ENCODE assay signal across 24 cellular contexts in the genomic region with DNA sequence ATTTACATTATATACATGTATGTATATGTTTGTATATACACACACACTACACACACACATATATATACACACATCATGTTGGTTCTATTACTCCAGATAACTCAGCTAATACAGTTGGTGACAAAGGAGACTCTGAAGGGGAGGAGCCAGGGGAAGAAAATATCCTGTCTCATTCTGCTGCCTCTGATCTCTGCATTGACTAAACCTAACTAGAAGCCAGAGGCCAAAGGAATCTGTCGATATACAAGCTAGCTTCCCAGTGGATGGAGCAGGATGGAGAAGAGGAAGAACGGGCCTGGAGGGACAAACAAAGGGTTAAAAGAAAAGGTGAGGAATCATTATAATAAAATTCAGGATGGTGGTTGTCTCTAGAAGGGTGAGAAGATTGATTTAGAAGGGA. TPM values are rescaled to one million over a fixed set of nuclear protein-coding genes. Genes with fewer than 3 reads are reported as not detected.
"Had no signal": no experiment of that assay in that cellular context is flagged by ENCODE, and none has a peak within 500 bp of the region (broad histone marks: within the 10 kb centered on the region; RNA-seq: fewer than 3 reads in every experiment).

No MANE protein-coding gene starts in this region.

- ATAC-seq: esophagus mucosa, heart left ventricle, left lobe of liver, psoas muscle, right lobe of liver had no signal

- H3K27me3 ChIP-seq: dorsolateral prefrontal cortex, heart left ventricle, neutrophil, right lobe of liver, stomach, transverse colon had no signal

- H3K36me3 Mint-ChIP-seq: naive thymus-derived CD8-positive, alpha-beta T cell had no signal

- H3K27ac Mint-ChIP-seq: naive thymus-derived CD8-positive, alpha-beta T cell had no signal

- H3K36me3 ChIP-seq: heart left ventricle, neutrophil, right lobe of liver, thoracic aorta, transverse colon had no signal

- H3K4me3 Mint-ChIP-seq: naive thymus-derived CD8-positive, alpha-beta T cell had no signal

- H3K9me3 ChIP-seq: heart left ventricle, neutrophil, psoas muscle, right lobe of liver, stomach, thoracic aorta, transverse colon had no signal

- H3K4me1 ChIP-seq: right lobe of liver had no signal

- H3K27ac ChIP-seq: dorsolateral prefrontal cortex, heart left ventricle, neutrophil, psoas muscle, right lobe of liver, stomach, thoracic aorta had no signal

- DNase-seq: cortex of kidney; dorsolateral prefrontal cortex; effector CD8-positive, alpha-beta T cell; heart left ventricle; hippocampal formation; psoas muscle; retina; right lobe of liver; stimulated activated CD4-positive, alpha-beta T cell treated with anti-CD3 and anti-CD28 coated beads, Interleukin-2, amount 100 ng/mL, for 24 hours; stimulated activated CD4-positive, alpha-beta T cell treated with anti-CD3 and anti-CD28 coated beads, Interleukin-4, amount 100 ng/mL, for 4 hours; stomach; substantia nigra; transverse colon had no signal

- FAIRE-seq: endometrium, frontal cortex had no signal

- H3K4me3 ChIP-seq: dorsolateral prefrontal cortex, heart left ventricle, lung, psoas muscle, right lobe of liver, stomach, thoracic aorta, transverse colon had no signal

- H3K9me3 Mint-ChIP-seq: naive thymus-derived CD8-positive, alpha-beta T cell had no signal

RNA-seq across cellular contexts. Expression of a gene that starts 34.6 kb away (rescaled TPM):
- total RNA-seq: esophagus mucosa; glomerular endothelial cell; kidney epithelial cell; mononuclear cell; naive thymus-derived CD8-positive, alpha-beta T cell had no signal
